Comparison of ENCODE assay signal across 10 cellular contexts in the genomic region with DNA sequence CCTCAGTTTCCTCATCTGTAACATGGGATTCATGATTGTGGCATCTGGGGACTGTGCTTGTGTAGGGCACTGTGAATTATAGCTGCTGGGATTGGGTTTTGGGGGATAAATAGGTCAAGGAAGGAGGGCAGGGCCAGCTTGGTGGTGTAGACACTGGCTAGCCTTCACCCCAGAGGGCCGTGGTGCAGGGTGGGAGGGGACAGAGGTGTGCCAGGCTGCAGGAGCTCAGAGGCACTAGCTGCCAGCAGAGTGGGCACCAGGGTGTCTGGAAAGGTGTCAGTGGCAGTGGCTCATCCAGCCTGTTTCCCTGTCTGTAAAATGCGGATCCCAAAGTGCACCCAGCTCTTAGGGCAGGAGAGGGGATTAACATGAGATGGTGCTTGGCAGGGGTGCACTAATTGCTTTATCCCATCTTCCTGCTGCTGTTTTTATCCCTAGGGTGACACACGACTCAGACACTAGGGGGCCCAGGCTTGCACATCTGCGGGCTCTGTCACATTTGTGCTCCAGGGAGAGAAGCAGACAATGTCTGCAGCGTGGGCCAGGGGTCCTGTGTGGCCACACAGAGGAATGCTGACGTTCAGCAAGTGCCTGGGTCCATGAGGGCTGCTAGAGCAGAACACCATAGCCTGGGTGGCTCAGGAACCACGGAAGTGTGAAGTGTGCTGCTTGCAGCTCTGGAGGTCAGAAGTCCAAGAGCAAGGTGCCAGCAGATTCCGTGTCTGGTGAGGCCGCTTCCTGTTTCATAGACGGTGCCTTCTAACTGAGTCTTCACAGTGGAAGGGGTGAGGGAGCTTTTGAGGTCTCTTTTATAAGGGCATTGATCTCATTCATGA. TPM values are rescaled to one million over a fixed set of nuclear protein-coding genes. Genes with fewer than 3 reads are reported as not detected.
DNase-seq lines count a peak whose midpoint lies in the region; ATAC-seq and TF ChIP-seq lines count a peak whose summit lies in the region.
"Had no signal": no experiment of that assay in that cellular context is flagged by ENCODE, and none has a peak within 500 bp of the region (broad histone marks: within the 10 kb centered on the region; RNA-seq: fewer than 3 reads in every experiment).

No MANE protein-coding gene starts in this region.

- H3K27ac Mint-ChIP-seq in activated CD4-positive, alpha-beta T cell treated with anti-CD3 and anti-CD28 coated beads, Interleukin-2, amount 10 ng/mL, durations not matched to agents 7 days and 5 days: no peak overlapping the region
- H3K27ac Mint-ChIP-seq: T-helper 2 cell treated with Interferon-gamma antibody and Interleukin-4, amounts not matched to agents 5 μg/mL and 100 μg/mL, for 36 hours had no signal

- no peaks in the 10 kb centered on the region for H3K79me2 ChIP-seq in SK-N-SH (ENCODE audit: insufficient read depth)

- no peak overlapping the region for H3K4me3 ChIP-seq in HFF-Myc (replicated peaks; ENCODE audit: low read depth, low read length)
- no peak overlapping the region for H3K4me3 ChIP-seq in SK-N-SH (ENCODE audit: low read depth in 2 of 2, low read length in 1 of 2)
- no peak overlapping the region for H3K4me3 ChIP-seq in cardiac muscle cell

- H3K36me3 Mint-ChIP-seq in activated CD4-positive, alpha-beta T cell treated with anti-CD3 and anti-CD28 coated beads, Interleukin-2, amount 10 ng/mL, durations not matched to agents 7 days and 5 days (ENCODE audit: low read depth): peaks cover 37% of the 10 kb centered on the region
- peaks cover 47% of the 10 kb centered on the region for H3K36me3 Mint-ChIP-seq in activated T-cell treated with anti-CD3 and anti-CD28 coated beads, Interleukin-2, amount 50 U/mL, for 4 hours (ENCODE audit: insufficient read depth)

- peak; percentile 14; the same call in 1 of the 2 replicates for TF ChIP-seq CTCF in 22Rv1 (IDR thresholded peaks at IDR 0.05)
- TF ChIP-seq CTCF in HFF-Myc (IDR thresholded peaks at IDR 0.05; ENCODE audit: low read depth, low read length, missing control alignments): peak; percentile 43
- TF ChIP-seq CTCF in SK-N-SH (IDR thresholded peaks at IDR 0.05): peak; percentile 17; the same call in 1 of the 2 replicates
- peak; percentile 47 for TF ChIP-seq CTCF in cardiac muscle cell (IDR thresholded peaks at IDR 0.05; ENCODE audit: low read depth, low read length)

- TF ChIP-seq RAD21 in SK-N-SH (IDR thresholded peaks at IDR 0.05; ENCODE audit: low read length): no peak

- H3K9ac ChIP-seq in SK-N-SH: no peak overlapping the region

- H3K9me3 Mint-ChIP-seq in activated CD4-positive, alpha-beta T cell treated with anti-CD3 and anti-CD28 coated beads, Interleukin-2, amount 10 ng/mL, durations not matched to agents 7 days and 5 days: peaks cover 16% of the 10 kb centered on the region
- peaks cover 7% of the 10 kb centered on the region for H3K9me3 Mint-ChIP-seq in activated T-cell treated with anti-CD3 and anti-CD28 coated beads, Interleukin-2, amount 50 U/mL, for 4 hours
- H3K9me3 Mint-ChIP-seq: central memory CD8-positive, alpha-beta T cell had no signal

- ATAC-seq in activated T-cell treated with anti-CD3 and anti-CD28 coated beads, Interleukin-2, amount 50 U/mL, for 4 hours: no peak
- no peak for ATAC-seq in HG03108 (IDR thresholded peaks at IDR 0.05; ENCODE audit: unreplicated experiment)

- H3K9me2 ChIP-seq in SK-N-SH: no peaks in the 10 kb centered on the region

- H3K27ac ChIP-seq in 22Rv1 (no peak overlapping the region), SK-N-SH (ENCODE audit: low read depth in 2 of 2, low read length in 1 of 2) (no peak overlapping the region), cardiac muscle cell (peak overlapping the region; percentile 59)

- H3K4me2 ChIP-seq in SK-N-SH: no peak overlapping the region

- no peaks in the 10 kb centered on the region for H3K27me3 ChIP-seq in SK-N-SH (ENCODE audit: insufficient read depth)
- no peaks in the 10 kb centered on the region for H3K27me3 ChIP-seq in cardiac muscle cell

- no peak overlapping the region for H3K4me3 Mint-ChIP-seq in activated CD4-positive, alpha-beta T cell treated with anti-CD3 and anti-CD28 coated beads, Interleukin-2, amount 10 ng/mL, durations not matched to agents 7 days and 5 days
- H3K4me3 Mint-ChIP-seq in activated T-cell treated with anti-CD3 and anti-CD28 coated beads, Interleukin-2, amount 50 U/mL, for 4 hours: no peak overlapping the region
- H3K4me3 Mint-ChIP-seq: central memory CD8-positive, alpha-beta T cell; T-helper 2 cell treated with Interferon-gamma antibody and Interleukin-4, amounts not matched to agents 5 μg/mL and 100 μg/mL, for 36 hours had no signal

- H2AFZ ChIP-seq in SK-N-SH (ENCODE audit: low read depth): no peak overlapping the region

- CTCF ChIA-PET in SK-N-SH (lab: Yijun Ruan, JAX): interaction anchor here (0.9 kb wide), 1 partner anchor 13 kb away, joined by 6 read pairs; no protein-coding TSS in a partner anchor
- CTCF ChIA-PET in activated CD4-positive, alpha-beta T cell treated with anti-CD3 and anti-CD28 coated beads, Interleukin-2, amount 10 ng/mL, durations not matched to agents 7 days and 5 days (lab: Charles Lee): interaction anchor here (0.7 kb wide), 1 partner anchor 27 kb away, joined by 3 read pairs; no protein-coding TSS in a partner anchor

- no peaks in the 10 kb centered on the region for H3K4me1 Mint-ChIP-seq in activated CD4-positive, alpha-beta T cell treated with anti-CD3 and anti-CD28 coated beads, Interleukin-2, amount 10 ng/mL, durations not matched to agents 7 days and 5 days
- H3K4me1 Mint-ChIP-seq in activated T-cell treated with anti-CD3 and anti-CD28 coated beads, Interleukin-2, amount 50 U/mL, for 4 hours (ENCODE audit: low read depth): no peaks in the 10 kb centered on the region
- H3K4me1 Mint-ChIP-seq: central memory CD8-positive, alpha-beta T cell had no signal

- H3K9me3 ChIP-seq in SK-N-SH (no peaks in the 10 kb centered on the region), cardiac muscle cell (ENCODE audit: low read depth) (no peaks in the 10 kb centered on the region)

- POLR2A ChIA-PET in SK-N-SH (lab: Yijun Ruan, JAX): interaction anchor here (0.6 kb wide), 1 partner anchor 10 kb away, joined by 3 read pairs; no protein-coding TSS in a partner anchor
- POLR2A ChIA-PET in activated CD4-positive, alpha-beta T cell treated with anti-CD3 and anti-CD28 coated beads, Interleukin-2, amount 10 ng/mL, durations not matched to agents 7 days and 5 days (lab: Charles Lee): no interaction called here

- no peak for DNase-seq in HFF-Myc (ENCODE audit: extremely low read depth, low read depth)
- no peak for DNase-seq in SK-N-SH
- DNase-seq in cardiac muscle cell (ENCODE audit: low read depth in 1 of 2, low spot score in 1 of 2): peak in 1 of 2 donors; percentile 67
- DNase-seq in activated CD4-positive, alpha-beta T cell treated with anti-CD3 and anti-CD28 coated beads, Interleukin-2, amount 10 ng/mL, durations not matched to agents 7 days and 5 days: no peak
- no peak for DNase-seq in activated T-cell treated with anti-CD3 and anti-CD28 coated beads, Interleukin-2, amount 50 U/mL, for 4 hours
- no peak for DNase-seq in NCI-H1436 (lab: John Stamatoyannopoulos, UW)

- TF ChIP-seq EP300 in SK-N-SH (IDR thresholded peaks at IDR 0.05; ENCODE audit: borderline replicate concordance in 1 of 2, low read depth in 1 of 2, low read length in 1 of 2): no peak

- H3F3A ChIP-seq in SK-N-SH (replicated peaks; ENCODE audit: insufficient read depth): no peaks in the 10 kb centered on the region

- 68% methylated on average over 9 of the region's 10 CpGs for WGBS in SK-N-SH (ENCODE audit: low lambda C conversion rate)

- no peaks in the 10 kb centered on the region for H3K4me1 ChIP-seq in SK-N-SH (ENCODE audit: control insufficient read depth in 1 of 2, insufficient read depth in 2 of 2, low read depth in 1 of 2, low read length in 1 of 2)
- no peaks in the 10 kb centered on the region for H3K4me1 ChIP-seq in cardiac muscle cell (ENCODE audit: low read depth)

- H3K36me3 ChIP-seq in SK-N-SH (replicated peaks in 1 of 2; ENCODE audit: control insufficient read depth in 1 of 2, insufficient read depth in 2 of 2, low read length in 1 of 2) (peaks cover 0 to 7% of the 10 kb centered on the region in 2 experiments), cardiac muscle cell (peaks cover 62% of the 10 kb centered on the region)

- H3K27me3 Mint-ChIP-seq in activated CD4-positive, alpha-beta T cell treated with anti-CD3 and anti-CD28 coated beads, Interleukin-2, amount 10 ng/mL, durations not matched to agents 7 days and 5 days: no peaks in the 10 kb centered on the region
- H3K27me3 Mint-ChIP-seq in activated T-cell treated with anti-CD3 and anti-CD28 coated beads, Interleukin-2, amount 50 U/mL, for 4 hours (ENCODE audit: low read depth): no peaks in the 10 kb centered on the region
- H3K27me3 Mint-ChIP-seq: central memory CD8-positive, alpha-beta T cell had no signal

- H4K20me1 ChIP-seq in SK-N-SH (ENCODE audit: insufficient read depth): no peaks in the 10 kb centered on the region

TF ChIP-seq in SK-N-SH, 30 proteins besides CTCF, POLR2A, EP300 and RAD21 (continues in another document):
- no peak for TF ChIP-seq YY1 (IDR thresholded peaks at IDR 0.05; ENCODE audit: low read depth)
- TF ChIP-seq, protein P1, sequence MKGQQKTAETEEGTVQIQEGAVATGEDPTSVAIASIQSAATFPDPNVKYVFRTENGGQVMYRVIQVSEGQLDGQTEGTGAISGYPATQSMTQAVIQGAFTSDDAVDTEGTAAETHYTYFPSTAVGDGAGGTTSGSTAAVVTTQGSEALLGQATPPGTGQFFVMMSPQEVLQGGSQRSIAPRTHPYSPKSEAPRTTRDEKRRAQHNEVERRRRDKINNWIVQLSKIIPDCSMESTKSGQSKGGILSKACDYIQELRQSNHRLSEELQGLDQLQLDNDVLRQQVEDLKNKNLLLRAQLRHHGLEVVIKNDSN (IDR thresholded peaks at IDR 0.05; ENCODE audit: borderline replicate concordance, low read depth): no peak
- TF ChIP-seq RCOR1 (IDR thresholded peaks at IDR 0.05; ENCODE audit: low read length): no peak
- TF ChIP-seq, protein P2, sequence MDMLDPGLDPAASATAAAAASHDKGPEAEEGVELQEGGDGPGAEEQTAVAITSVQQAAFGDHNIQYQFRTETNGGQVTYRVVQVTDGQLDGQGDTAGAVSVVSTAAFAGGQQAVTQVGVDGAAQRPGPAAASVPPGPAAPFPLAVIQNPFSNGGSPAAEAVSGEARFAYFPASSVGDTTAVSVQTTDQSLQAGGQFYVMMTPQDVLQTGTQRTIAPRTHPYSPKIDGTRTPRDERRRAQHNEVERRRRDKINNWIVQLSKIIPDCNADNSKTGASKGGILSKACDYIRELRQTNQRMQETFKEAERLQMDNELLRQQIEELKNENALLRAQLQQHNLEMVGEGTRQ (IDR thresholded peaks at IDR 0.05; ENCODE audit: borderline replicate concordance, low read depth, low read length): no peak
- TF ChIP-seq ELF1 (IDR thresholded peaks at IDR 0.05): no peak

RNA-seq across cellular contexts. Expression of a gene that starts 19.3 kb away (rescaled TPM):
- polyA plus RNA-seq in SK-N-SH (2012; rRNA removed) (3.4 and 4.0 TPM in 2 replicates), cardiac muscle cell (87.1 and 121 TPM in 2 replicates)
- polyA plus RNA-seq in SK-N-SH (2012; cell fraction: cytosol; rRNA removed): 2.1 and 2.5 TPM in 2 replicates
- 33.5 and 41.3 TPM in 2 replicates for polyA plus RNA-seq in SK-N-SH (2012; cell fraction: nucleus; rRNA removed)
- total RNA-seq in cardiac muscle cell: 191 and 390 TPM in 2 replicates
- 10 to 100 TPM; 13.8 to 21.8 TPM for total RNA-seq in activated CD4-positive, alpha-beta T cell treated with anti-CD3 and anti-CD28 coated beads, Interleukin-2, amount 10 ng/mL, durations not matched to agents 7 days and 5 days
- 1 to 10 TPM; 6.3 to 9.3 (median 7.5) TPM for total RNA-seq in activated T-cell treated with anti-CD3 and anti-CD28 coated beads, Interleukin-2, amount 50 U/mL, for 4 hours
